In the genomic region with DNA sequence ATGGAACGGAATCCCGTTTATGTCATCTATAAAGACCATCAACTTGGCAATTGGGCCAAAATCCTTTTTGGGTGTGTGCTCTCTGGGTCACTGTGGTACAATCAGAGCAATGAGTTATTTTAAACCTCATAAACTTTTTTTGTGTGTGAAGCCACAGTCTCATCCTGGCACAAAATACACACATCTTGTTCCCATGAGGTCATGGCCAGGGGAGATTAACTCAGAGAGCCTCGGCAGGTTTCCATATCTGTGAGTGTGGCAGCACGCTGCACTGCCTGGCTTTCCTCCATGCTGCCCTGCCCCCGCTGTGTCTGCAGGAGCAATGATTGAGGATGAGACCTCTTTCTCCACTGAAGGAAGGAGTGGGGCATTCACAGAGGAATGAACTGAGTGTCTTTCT, we compare ENCODE assay signal across 14 cellular contexts. TPM values are rescaled to one million over a fixed set of nuclear protein-coding genes. Genes with fewer than 3 reads are reported as not detected.
DNase-seq lines count a peak whose midpoint lies in the region; ATAC-seq and TF ChIP-seq lines count a peak whose summit lies in the region.
"Had no signal": no experiment of that assay in that cellular context is flagged by ENCODE, and none has a peak within 500 bp of the region (broad histone marks: within the 10 kb centered on the region; RNA-seq: fewer than 3 reads in every experiment).

No MANE protein-coding gene starts in this region.

- no peak overlapping the region for H3K27ac ChIP-seq in brain microvascular endothelial cell
- H3K27ac ChIP-seq: coronary artery, HL-60 had no signal

- TF ChIP-seq CTCF in brain microvascular endothelial cell (IDR thresholded peaks at IDR 0.05; ENCODE audit: low read depth, low read length, missing control alignments): no peak

- in situ Hi-C loops in brain microvascular endothelial cell (cut with HindIII; ENCODE audit: low pct_ligation_motif_present, low sequenced_read_pairs): no loop called here

- no peaks in the 10 kb centered on the region for H3K27me3 ChIP-seq in brain microvascular endothelial cell (replicated peaks)

- ATAC-seq in left lobe of liver: peak; percentile 57
- ATAC-seq: activated T-cell treated with anti-CD3 and anti-CD28 coated beads, Interleukin-2, amount 50 U/mL, for 72 hours had no signal

- DNase-seq in LHCN-M2 (ENCODE audit: low read depth) (peak; percentile 89), brain microvascular endothelial cell (peak; percentile 63), left lobe of liver (ENCODE audit: low spot score) (no peak), ureter (ENCODE audit: low spot score) (peak; percentile 76), NCI-H1930 (lab: John Stamatoyannopoulos, UW) (no peak), ecto neural progenitor cell (ENCODE audit: low spot score) (no peak)
- no peak for DNase-seq in stimulated activated CD4-positive, alpha-beta T cell treated with anti-CD3 and anti-CD28 coated beads, Interleukin-12 subunit alpha, Interleukin-12 subunit beta, amount 100 ng/mL, for 4 hours
- DNase-seq in stimulated activated CD4-positive, alpha-beta T cell treated with anti-CD3 and anti-CD28 coated beads, Interleukin-1b, Interleukin-23, amount 100 ng/mL, for 48 hours: no peak
- DNase-seq: activated CD4-positive, CD25-positive, alpha-beta regulatory T cell; activated T-cell treated with anti-CD3 and anti-CD28 coated beads, Interleukin-2, amount 50 U/mL, for 72 hours; H9; NCI-H1105 treated with DMSO at 0.1 percent for 48 hours had no signal

- H3K36me3 ChIP-seq in brain microvascular endothelial cell (replicated peaks): no peaks in the 10 kb centered on the region

- no peak overlapping the region for H3K4me3 ChIP-seq in brain microvascular endothelial cell (ENCODE audit: low read depth, low read length)
- H3K4me3 ChIP-seq: coronary artery had no signal

RNA-seq across cellular contexts. Expression of gene DLG1, which starts 54.0 kb away (rescaled TPM):
- total RNA-seq in LHCN-M2 (2014; rRNA removed) (107 and 110 TPM in 2 replicates), left lobe of liver (49.0 TPM), ureter (148 TPM)
- 59.4 TPM for polyA plus RNA-seq in LHCN-M2 (2012)

Comparison
In these comparisons a context has a peak if more than half of its experiments do, and no peak if none do; other contexts are left out.
1. DNase-seq: peak in LHCN-M2 (single experiment), brain microvascular endothelial cell (single experiment) and ureter (single experiment); none in left lobe of liver (single experiment), NCI-H1930 (0 of 2), ecto neural progenitor cell (single experiment), stimulated activated CD4-positive, alpha-beta T cell treated with anti-CD3 and anti-CD28 coated beads, Interleukin-12 subunit alpha, Interleukin-12 subunit beta, amount 100 ng/mL, for 4 hours (single experiment) and stimulated activated CD4-positive, alpha-beta T cell treated with anti-CD3 and anti-CD28 coated beads, Interleukin-1b, Interleukin-23, amount 100 ng/mL, for 48 hours (single experiment).